In the genomic region with DNA sequence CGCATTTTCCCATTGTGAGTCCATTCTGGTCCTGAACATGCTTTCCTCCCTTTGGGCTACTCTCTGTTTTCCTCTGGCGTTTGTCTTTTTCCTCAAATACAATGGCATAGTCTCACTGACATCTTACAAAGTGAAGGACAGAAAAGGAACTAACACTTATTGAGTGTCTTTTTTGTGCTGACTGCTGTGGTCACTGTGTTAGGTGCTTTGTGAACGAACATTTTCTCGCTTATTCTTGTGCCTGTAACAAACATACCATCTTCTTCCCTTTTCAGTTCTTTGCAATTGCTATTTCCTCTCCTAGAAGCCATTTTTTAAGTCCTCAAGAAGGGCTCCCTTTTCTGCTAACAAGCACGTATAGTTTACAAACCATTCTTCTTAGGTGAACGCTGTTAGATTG, we compare ENCODE assay signal across 18 cellular contexts.
"Had no signal": no experiment of that assay in that cellular context is flagged by ENCODE, and none has a peak within 500 bp of the region (broad histone marks: within the 10 kb centered on the region; RNA-seq: fewer than 3 reads in every experiment).

No MANE protein-coding gene starts in this region.

- H3K4me3 ChIP-seq: lower lobe of right lung, prostate gland, right lobe of liver had no signal

- H3K27ac ChIP-seq: lower lobe of right lung, prostate gland, right lobe of liver, VCaP had no signal

- DNase-seq: activated CD4-positive, alpha-beta T cell treated with anti-CD3 and anti-CD28 coated beads for 4 hours; activated naive CD4-positive, alpha-beta T cell treated with anti-CD3 and anti-CD28 coated beads, Interleukin-2, amount 10 ng/mL, durations not matched to agents 7 days and 5 days; amygdala; cerebellar nuclear complex; dermis blood vessel endothelial cell; glutamatergic neuron; lower lobe of right lung; midbrain; nucleus accumbens; right lobe of liver; stimulated activated CD4-positive, alpha-beta T cell treated with anti-CD3 and anti-CD28 coated beads, Interleukin-12 subunit alpha, Interleukin-12 subunit beta, amount 100 ng/mL, for 4 hours; stimulated activated naive CD8-positive, alpha-beta T cell treated with anti-CD3 and anti-CD28 coated beads, Interleukin-15, Interleukin-2, amounts not matched to agents 100 U/mL and 50 U/mL, for 24 hours; T1000 had no signal

- H3K4me1 ChIP-seq: prostate gland, right lobe of liver had no signal

- ATAC-seq: esophagus mucosa; lower lobe of right lung; right lobe of liver; stimulated activated naive CD8-positive, alpha-beta T cell treated with anti-CD3 and anti-CD28 coated beads, Interleukin-15, Interleukin-2, amounts not matched to agents 100 U/mL and 50 U/mL, for 24 hours had no signal

- H3K4me3 Mint-ChIP-seq: activated naive CD4-positive, alpha-beta T cell treated with anti-CD3 and anti-CD28 coated beads, Interleukin-2, amount 10 ng/mL, durations not matched to agents 7 days and 5 days; brain had no signal

- H3K36me3 Mint-ChIP-seq: activated naive CD4-positive, alpha-beta T cell treated with anti-CD3 and anti-CD28 coated beads, Interleukin-2, amount 10 ng/mL, durations not matched to agents 7 days and 5 days had no signal

- H3K27me3 Mint-ChIP-seq: activated naive CD4-positive, alpha-beta T cell treated with anti-CD3 and anti-CD28 coated beads, Interleukin-2, amount 10 ng/mL, durations not matched to agents 7 days and 5 days had no signal

- H3K27ac Mint-ChIP-seq: activated naive CD4-positive, alpha-beta T cell treated with anti-CD3 and anti-CD28 coated beads, Interleukin-2, amount 10 ng/mL, durations not matched to agents 7 days and 5 days; activated T-helper 2 cell treated with anti-CD3 and anti-CD28 coated beads, Interferon-gamma antibody, Interleukin-2, Interleukin-4, amounts not matched to agents 10 μg/mL and 5 μg/mL and 100 μg/mL, durations not matched to agents 14 hours and 24 hours and 36 hours; brain had no signal

- H3K27me3 ChIP-seq: right lobe of liver had no signal

- H3K36me3 ChIP-seq: lower lobe of right lung, prostate gland, right lobe of liver had no signal

- H3K9me3 ChIP-seq: lower lobe of right lung, prostate gland, right lobe of liver had no signal
